In genomic region chr13:73082471-73082870, GRCh38 we compare ENCODE assay signal across 18 cellular contexts. TPM values are rescaled to one million over a fixed set of nuclear protein-coding genes. Genes with fewer than 3 reads are reported as not detected.
DNase-seq lines count a peak whose midpoint lies in the region; ATAC-seq and TF ChIP-seq lines count a peak whose summit lies in the region.
"Had no signal": no experiment of that assay in that cellular context is flagged by ENCODE, and none has a peak within 500 bp of the region (broad histone marks: within the 10 kb centered on the region; RNA-seq: fewer than 3 reads in every experiment).

No MANE protein-coding gene starts in this region.

- peak overlapping the region; percentile 43 for H3K9ac ChIP-seq in HCT116 (ENCODE audit: low read length)

- no peaks in the 10 kb centered on the region for H3K36me3 Mint-ChIP-seq in nephron progenitor cell (ENCODE audit: low read depth)

- CTCF ChIA-PET in HCT116 (lab: Charles Lee) = no interaction called here

- H2AFZ ChIP-seq in HCT116 (ENCODE audit: low read depth, low read length, poor library complexity, severe bottlenecking) = peak overlapping the region; percentile 84

- H3K27me3 ChIP-seq in HCT116 (ENCODE audit: insufficient read depth, low read length) = no peaks in the 10 kb centered on the region
- H3K27me3 ChIP-seq in foreskin keratinocyte = no peaks in the 10 kb centered on the region
- no peaks in the 10 kb centered on the region for H3K27me3 ChIP-seq in ovary

- BruUV-seq in HCT116 (replicated peaks; lab: Mats Ljungman, UMichigan) = no TSS peak

- peaks cover 5 to 6% of the 10 kb centered on the region in 2 experiments; a peak in 1 of 4 replicates for H3K9me3 ChIP-seq in HCT116 (ENCODE audit: control insufficient read depth in 1 of 2, insufficient read depth in 1 of 2, low read depth in 1 of 2, low read length in 2 of 2)
- no peaks in the 10 kb centered on the region for H3K9me3 ChIP-seq in ovary

- peak overlapping the region; percentile 83 for H3K27ac Mint-ChIP-seq in nephron progenitor cell

- TF ChIP-seq RAD21 in HCT116 (IDR thresholded peaks at IDR 0.05; ENCODE audit: low read depth) = no peak

- no peaks in the 10 kb centered on the region for H3K36me3 ChIP-seq in HCT116 (ENCODE audit: control insufficient read depth in 1 of 2, insufficient read depth in 2 of 2, low read length in 2 of 2)
- H3K36me3 ChIP-seq in ovary = no peaks in the 10 kb centered on the region

- peak overlapping the region; percentile 49 for H3K4me2 ChIP-seq in HCT116 (ENCODE audit: low read length)

- ATAC-seq in HCT116 (peak; percentile 66), foreskin keratinocyte (peak; percentile 49)
- ATAC-seq: Panc1 had no signal

- H3K79me2 ChIP-seq in HCT116 (ENCODE audit: insufficient read depth, low read length) = no peaks in the 10 kb centered on the region

- WGBS in ovary, 3 donors = 69 to 71% (median 71%) methylated on average over 5 of the region's 5 CpGs

- peak overlapping the region in 1 of 2 experiments; percentile 19; a peak in 1 of 4 replicates for H3K4me3 ChIP-seq in HCT116 (replicated peaks in 1 of 2; ENCODE audit: low read depth in 1 of 2, low read length in 2 of 2)
- H3K4me3 ChIP-seq in ovary = no peak overlapping the region
- H3K4me3 ChIP-seq: SK-N-MC had no signal

- H3K9me2 ChIP-seq in HCT116 (ENCODE audit: insufficient read depth) = no peaks in the 10 kb centered on the region

- H3K27me3 Mint-ChIP-seq in nephron progenitor cell (ENCODE audit: low read depth, poor library complexity) = peaks cover 2% of the 10 kb centered on the region

- TF ChIP-seq CTCF in HCT116 (IDR thresholded peaks at IDR 0.05 in 2 of 3, conservative IDR thresholded peaks at IDR 0.05 in 1 of 3; ENCODE audit: borderline replicate concordance in 1 of 3, insufficient read depth in 1 of 3, low read depth in 2 of 3, low read length in 2 of 3) = no peak
- TF ChIP-seq CTCF in foreskin keratinocyte (conservative IDR thresholded peaks at IDR 0.05) = no peak
- no peak for TF ChIP-seq CTCF in nephron progenitor cell (IDR thresholded peaks at IDR 0.05)
- no peak for TF ChIP-seq CTCF in ovary (IDR thresholded peaks at IDR 0.05)

- DNase-seq in HCT116 (ENCODE audit: low read depth, low spot score) = no peak
- DNase-seq in NCI-H146 (lab: John Stamatoyannopoulos, UW) = peak; percentile 34
- peak in 1 of 2 donors; percentile 48 for DNase-seq in foreskin keratinocyte
- DNase-seq in nephron progenitor cell = no peak
- no peak for DNase-seq in stimulated activated CD4-positive, alpha-beta T cell treated with anti-CD3 and anti-CD28 coated beads, Interleukin-12 subunit alpha, Interleukin-12 subunit beta, amount 100 ng/mL, for 4 hours
- no peak for DNase-seq in activated CD4-positive, alpha-beta T cell treated with anti-CD3 and anti-CD28 coated beads, Interleukin-2, amount 50 U/mL, for 48 hours
- DNase-seq in ovary = no peak
- DNase-seq: AML-193, Caco-2, EL, Karpas-422, MM.1S, NCI-H1092 treated with DMSO at 0.1 percent for 48 hours, NCI-H1694 treated with DMSO at 0.1 percent for 48 hours, NCI-H2171, Right ventricle myocardium superior had no signal

- H4K20me1 ChIP-seq in HCT116 (ENCODE audit: insufficient read depth) = no peaks in the 10 kb centered on the region

- intact Hi-C loops in HCT116 (cut with micrococcal nuclease) = no loop called here
- intact Hi-C loops in ovary (cut with DNase I) = no loop called here

- no peak for TF ChIP-seq EP300 in ovary (IDR thresholded peaks at IDR 0.05)

- H3K4me3 Mint-ChIP-seq in nephron progenitor cell = no peak overlapping the region

- H3K4me1 ChIP-seq in HCT116 (ENCODE audit: control insufficient read depth in 1 of 2, insufficient read depth in 2 of 2, low read length in 2 of 2) (peaks cover 22 to 33% of the 10 kb centered on the region in 2 experiments), foreskin keratinocyte (peaks cover 13% of the 10 kb centered on the region), ovary (ENCODE audit: insufficient read depth) (no peaks in the 10 kb centered on the region)

- TF ChIP-seq POLR2A in HCT116 (IDR thresholded peaks at IDR 0.05; ENCODE audit: borderline replicate concordance, extremely low read depth, insufficient read depth, insufficient read length) = no peak
- no peak for TF ChIP-seq POLR2A in ovary (IDR thresholded peaks at IDR 0.05)

- RAD21 ChIA-PET in HCT116 (lab: Charles Lee; ENCODE audit: low non-redundant PET in 1 of 2, low total read pairs in 2 of 2, uncharacterized antibody in 2 of 2, unreplicated experiment in 2 of 2) = no interaction called here

- peaks cover 5% of the 10 kb centered on the region for H3K9me3 Mint-ChIP-seq in nephron progenitor cell

- H3K4me1 Mint-ChIP-seq in nephron progenitor cell = peaks cover 6% of the 10 kb centered on the region

- POLR2A ChIA-PET in HCT116 (lab: Charles Lee) = interaction anchor here (1.2 kb wide), 1 partner anchor 19 kb away, joined by 4 read pairs; no protein-coding TSS in a partner anchor

- H3K27ac ChIP-seq in HCT116 (ENCODE audit: low read depth, low read length) (peak overlapping the region; percentile 46; the same call in 1 of the 2 replicates), foreskin keratinocyte (peak overlapping the region; percentile 57), ovary (no peak overlapping the region)
- H3K27ac ChIP-seq: SK-N-MC had no signal

TF ChIP-seq in HCT116, 20 proteins besides CTCF, POLR2A, EP300 and RAD21 (continues in another document):
- TF ChIP-seq POLR2AphosphoS5 (IDR thresholded peaks at IDR 0.05; ENCODE audit: low read depth, low read length) (no peak), EZH2 (IDR thresholded peaks at IDR 0.05) (no peak), MAX (IDR thresholded peaks at IDR 0.05) (peak; percentile 70), JUND (IDR thresholded peaks at IDR 0.05) (no peak), YY1 (IDR thresholded peaks at IDR 0.05; ENCODE audit: extremely low read depth, insufficient replicate concordance, low read depth, low read length) (no peak), ELF1 (IDR thresholded peaks at IDR 0.05; ENCODE audit: borderline replicate concordance, low read depth) (no peak), ATF3 (IDR thresholded peaks at IDR 0.05) (no peak), ZFX (IDR thresholded peaks at IDR 0.05) (no peak), EZH2phosphoT487 (IDR thresholded peaks at IDR 0.05; ENCODE audit: borderline replicate concordance) (no peak), SRF (IDR thresholded peaks at IDR 0.05; ENCODE audit: low read depth) (no peak), EGR1 (IDR thresholded peaks at IDR 0.05; ENCODE audit: low read depth) (peak; percentile 75), CBX3 (IDR thresholded peaks at IDR 0.05; ENCODE audit: low read depth) (0 out of 2 replicates have a peak, but pooled peaks have one; percentile 26), CEBPB (IDR thresholded peaks at IDR 0.05; ENCODE audit: low read depth) (no peak), SP1 (IDR thresholded peaks at IDR 0.05; ENCODE audit: low read depth) (no peak), FOSL1 (IDR thresholded peaks at IDR 0.05; ENCODE audit: low read depth) (no peak)
- TF ChIP-seq, protein P1, sequence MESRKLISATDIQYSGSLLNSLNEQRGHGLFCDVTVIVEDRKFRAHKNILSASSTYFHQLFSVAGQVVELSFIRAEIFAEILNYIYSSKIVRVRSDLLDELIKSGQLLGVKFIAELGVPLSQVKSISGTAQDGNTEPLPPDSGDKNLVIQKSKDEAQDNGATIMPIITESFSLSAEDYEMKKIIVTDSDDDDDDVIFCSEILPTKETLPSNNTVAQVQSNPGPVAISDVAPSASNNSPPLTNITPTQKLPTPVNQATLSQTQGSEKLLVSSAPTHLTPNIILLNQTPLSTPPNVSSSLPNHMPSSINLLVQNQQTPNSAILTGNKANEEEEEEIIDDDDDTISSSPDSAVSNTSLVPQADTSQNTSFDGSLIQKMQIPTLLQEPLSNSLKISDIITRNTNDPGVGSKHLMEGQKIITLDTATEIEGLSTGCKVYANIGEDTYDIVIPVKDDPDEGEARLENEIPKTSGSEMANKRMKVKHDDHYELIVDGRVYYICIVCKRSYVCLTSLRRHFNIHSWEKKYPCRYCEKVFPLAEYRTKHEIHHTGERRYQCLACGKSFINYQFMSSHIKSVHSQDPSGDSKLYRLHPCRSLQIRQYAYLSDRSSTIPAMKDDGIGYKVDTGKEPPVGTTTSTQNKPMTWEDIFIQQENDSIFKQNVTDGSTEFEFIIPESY (IDR thresholded peaks at IDR 0.05; ENCODE audit: extremely low read depth, insufficient replicate concordance, low read length) = no peak

RNA-seq across cellular contexts. Expression of gene KLF5, which starts 23.7 kb away (rescaled TPM):
- 59.2 TPM for total RNA-seq in HCT116 (2021; ENCODE audit: unreplicated experiment)
- polyA plus RNA-seq in HCT116 (2012) = 43.8 and 54.0 TPM in 2 replicates
- total RNA-seq in foreskin keratinocyte = 75.7 and 85.3 TPM in 2 replicates
- polyA plus RNA-seq in foreskin keratinocyte = 31.6 and 39.7 TPM in 2 replicates
- total RNA-seq in ovary = 10 to 100 TPM in 1 of 7 donors, 1 to 10 TPM in 6; 2.1 to 45.7 (median 6.9) TPM
- 1 to 10 TPM; 2.5 to 9.8 TPM for polyA plus RNA-seq in ovary

Comparison
In these comparisons a context has a peak if more than half of its experiments do, and no peak if none do; other contexts are left out.
1. H3K27ac ChIP-seq: peak in HCT116 (single experiment) and foreskin keratinocyte (single experiment); none in ovary (0 of 2).